20 cellular contexts compared by ENCODE assay signal in genomic region chr9:13145340-13145739, GRCh38.
"Had no signal": no experiment of that assay in that cellular context is flagged by ENCODE, and none has a peak within 500 bp of the region (broad histone marks: within the 10 kb centered on the region; RNA-seq: fewer than 3 reads in every experiment).

No MANE protein-coding gene starts in this region.

- H3K27ac Mint-ChIP-seq: activated naive CD4-positive, alpha-beta T cell treated with anti-CD3 and anti-CD28 coated beads, Interleukin-2, amount 50 U/mL, for 24 hours; immature natural killer cell; naive thymus-derived CD8-positive, alpha-beta T cell; neural progenitor cell; stimulated activated memory B cell treated with anti-CD40 and anti-IgM and Interleukin-4, amounts not matched to agents 10 μg/mL and 1 μg/mL and 100 μg/mL, for 72 hours; T-cell; T-helper 2 cell treated with Interferon-gamma antibody and Interleukin-4, amounts not matched to agents 5 μg/mL and 100 μg/mL, for 36 hours had no signal

- H3K4me1 ChIP-seq: adrenal gland, left lung, upper lobe of left lung had no signal

- ATAC-seq: foreskin keratinocyte; left lung; naive thymus-derived CD8-positive, alpha-beta T cell; stimulated activated memory B cell treated with anti-CD40 and anti-IgM and Interleukin-4, amounts not matched to agents 10 μg/mL and 1 μg/mL and 100 μg/mL, for 72 hours; T-cell had no signal

- H3K4me1 Mint-ChIP-seq: activated naive CD4-positive, alpha-beta T cell treated with anti-CD3 and anti-CD28 coated beads, Interleukin-2, amount 50 U/mL, for 24 hours; immature natural killer cell; naive thymus-derived CD8-positive, alpha-beta T cell; stimulated activated memory B cell treated with anti-CD40 and anti-IgM and Interleukin-4, amounts not matched to agents 10 μg/mL and 1 μg/mL and 100 μg/mL, for 72 hours; T-cell had no signal

- H3K4me2 ChIP-seq: neural progenitor cell had no signal

- H3K36me3 Mint-ChIP-seq: activated naive CD4-positive, alpha-beta T cell treated with anti-CD3 and anti-CD28 coated beads, Interleukin-2, amount 50 U/mL, for 24 hours; immature natural killer cell; naive thymus-derived CD8-positive, alpha-beta T cell; stimulated activated memory B cell treated with anti-CD40 and anti-IgM and Interleukin-4, amounts not matched to agents 10 μg/mL and 1 μg/mL and 100 μg/mL, for 72 hours; T-cell had no signal

- H3K27me3 ChIP-seq: adrenal gland, foreskin keratinocyte, left lung, neural progenitor cell, stomach, upper lobe of left lung had no signal

- H3K4me3 ChIP-seq: adrenal gland, left lung, lung, neural progenitor cell, stomach, upper lobe of left lung had no signal

- H3K9ac ChIP-seq: neural progenitor cell had no signal

- H3K9me3 Mint-ChIP-seq: neural progenitor cell; stimulated activated memory B cell treated with anti-CD40 and anti-IgM and Interleukin-4, amounts not matched to agents 10 μg/mL and 1 μg/mL and 100 μg/mL, for 72 hours had no signal

- DNase-seq: activated gamma-delta T cell treated with Interleukin-2 at 50 U/mL for 16 hours; activated T-cell treated with anti-CD3 and anti-CD28 coated beads, Interleukin-2, amount 50 U/mL, for 1 hour; adrenal gland; effector CD8-positive, alpha-beta T cell; erythroblast; foreskin keratinocyte; immature natural killer cell; kidney glomerular epithelial cell; left lung; naive thymus-derived CD8-positive, alpha-beta T cell; retina; stimulated activated CD4-positive, alpha-beta T cell treated with anti-CD3 and anti-CD28 coated beads, Interleukin-12 subunit alpha, Interleukin-12 subunit beta, amount 100 ng/mL, for 4 hours; stomach; T-cell; upper lobe of left lung had no signal

- H3K36me3 ChIP-seq: adrenal gland, left lung had no signal

- H2AFZ ChIP-seq: neural progenitor cell had no signal

- H3K9me3 ChIP-seq: adrenal gland, left lung, stomach, upper lobe of left lung had no signal

- H3K27ac ChIP-seq: adrenal gland, foreskin keratinocyte, neural progenitor cell, stomach, upper lobe of left lung had no signal

- H3K4me3 Mint-ChIP-seq: activated naive CD4-positive, alpha-beta T cell treated with anti-CD3 and anti-CD28 coated beads, Interleukin-2, amount 50 U/mL, for 24 hours; immature natural killer cell; naive thymus-derived CD8-positive, alpha-beta T cell; neural progenitor cell; stimulated activated memory B cell treated with anti-CD40 and anti-IgM and Interleukin-4, amounts not matched to agents 10 μg/mL and 1 μg/mL and 100 μg/mL, for 72 hours; T-cell; T-helper 2 cell treated with Interferon-gamma antibody and Interleukin-4, amounts not matched to agents 5 μg/mL and 100 μg/mL, for 36 hours had no signal
